ENCODE assay signal across 9 cellular contexts in genomic region chr4:163554870-163555465, GRCh38.
A peak's percentile ranks its signal among the peaks of the same experiment; 100 is the strongest.
DNase-seq lines count a peak whose midpoint lies in the region; ATAC-seq and TF ChIP-seq lines count a peak whose summit lies in the region.
"Had no signal": no experiment of that assay in that cellular context is flagged by ENCODE, and none has a peak within 500 bp of the region (broad histone marks: within the 10 kb centered on the region; RNA-seq: fewer than 3 reads in every experiment).

No MANE protein-coding gene starts in this region.

- H3K27ac ChIP-seq in brain microvascular endothelial cell: no peak overlapping the region
- H3K27ac ChIP-seq: SJCRH30 had no signal

- H3K27me3 ChIP-seq in GM06990 (replicated peaks; ENCODE audit: control insufficient read depth, insufficient read depth, low read length) (no peaks in the 10 kb centered on the region), brain microvascular endothelial cell (replicated peaks) (no peaks in the 10 kb centered on the region)
- H3K27me3 ChIP-seq: SJCRH30 had no signal

- no peak for ATAC-seq in HG02840 (IDR thresholded peaks at IDR 0.05; ENCODE audit: low FRiP score, unreplicated experiment)

- DNase-seq in GM06990 (ENCODE audit: extremely low read depth, insufficient read length): no peak
- DNase-seq in NCI-H1417 treated with DMSO at 0.1 percent for 48 hours (lab: John Stamatoyannopoulos, UW): peak; percentile 46
- DNase-seq in brain microvascular endothelial cell: no peak
- peak; percentile 47 for DNase-seq in myocyte (ENCODE audit: low read depth)
- no peak for DNase-seq in activated CD4-positive, alpha-beta T cell treated with anti-CD3 and anti-CD28 coated beads for 1 hour
- DNase-seq in OCI-M2 (lab: John Stamatoyannopoulos, UW; ENCODE audit: unreplicated experiment): no peak
- DNase-seq in activated CD8-positive, alpha-beta memory T cell treated with anti-CD3 and anti-CD28 coated beads, Interleukin-2, amount 50 U/mL, for 4 hours: no peak

- TF ChIP-seq CTCF in GM06990 (IDR thresholded peaks at IDR 0.05; ENCODE audit: insufficient read depth, low read length, poor library complexity, severe bottlenecking) (peak; percentile 55), brain microvascular endothelial cell (IDR thresholded peaks at IDR 0.05; ENCODE audit: low read depth, low read length, missing control alignments) (peak; percentile 24)

- H3K4me3 ChIP-seq in GM06990 (replicated peaks; ENCODE audit: low read depth, low read length) (no peak overlapping the region), brain microvascular endothelial cell (ENCODE audit: low read depth, low read length) (no peak overlapping the region)
- H3K4me3 ChIP-seq: SJCRH30 had no signal

- H3K36me3 ChIP-seq in GM06990 (ENCODE audit: control insufficient read depth, insufficient read depth, low read length): no peaks in the 10 kb centered on the region
- H3K36me3 ChIP-seq in brain microvascular endothelial cell (replicated peaks): no peaks in the 10 kb centered on the region
- H3K36me3 ChIP-seq: SJCRH30 had no signal

- in situ Hi-C loops in brain microvascular endothelial cell (cut with HindIII; ENCODE audit: low pct_ligation_motif_present, low sequenced_read_pairs): loop anchor here (25.0 kb wide), 2 partner anchors 207 to 1182 kb away; no protein-coding TSS in a partner anchor

Comparison
In these comparisons a context has a peak if more than half of its experiments do, and no peak if none do; other contexts are left out.
1. DNase-seq: peak in NCI-H1417 treated with DMSO at 0.1 percent for 48 hours (single experiment) and myocyte (single experiment); none in GM06990 (single experiment), brain microvascular endothelial cell (single experiment), activated CD4-positive, alpha-beta T cell treated with anti-CD3 and anti-CD28 coated beads for 1 hour (single experiment), OCI-M2 (single experiment) and activated CD8-positive, alpha-beta memory T cell treated with anti-CD3 and anti-CD28 coated beads, Interleukin-2, amount 50 U/mL, for 4 hours (single experiment).